10 cellular contexts compared by ENCODE assay signal in genomic region chr9:68802525-68803015, GRCh38.
A peak's percentile ranks its signal among the peaks of the same experiment; 100 is the strongest.
DNase-seq lines count a peak whose midpoint lies in the region; ATAC-seq and TF ChIP-seq lines count a peak whose summit lies in the region.
"Had no signal": no experiment of that assay in that cellular context is flagged by ENCODE, and none has a peak within 500 bp of the region (broad histone marks: within the 10 kb centered on the region; RNA-seq: fewer than 3 reads in every experiment).

No MANE protein-coding gene starts in this region.

- no peaks in the 10 kb centered on the region for H3K36me3 ChIP-seq in SK-N-SH (replicated peaks in 1 of 2; ENCODE audit: control insufficient read depth in 1 of 2, insufficient read depth in 2 of 2, low read length in 1 of 2)
- H3K36me3 ChIP-seq in tibial nerve = no peaks in the 10 kb centered on the region

- no peaks in the 10 kb centered on the region for H3K9me3 ChIP-seq in SK-N-SH
- no peaks in the 10 kb centered on the region for H3K9me3 ChIP-seq in tibial nerve

- no peak for TF ChIP-seq RAD21 in SK-N-SH (IDR thresholded peaks at IDR 0.05; ENCODE audit: low read length)

- ATAC-seq in GM18520 (IDR thresholded peaks at IDR 0.05; ENCODE audit: unreplicated experiment) (peak; percentile 94), GM21360 (IDR thresholded peaks at IDR 0.05; ENCODE audit: unreplicated experiment) (peak; percentile 96), HG03159 (IDR thresholded peaks at IDR 0.05; ENCODE audit: unreplicated experiment) (peak; percentile 96), left colon (peak; percentile 89)

- no peaks in the 10 kb centered on the region for H4K20me1 ChIP-seq in SK-N-SH (ENCODE audit: insufficient read depth)

- H3K4me3 ChIP-seq in SK-N-SH (ENCODE audit: low read depth in 2 of 2, low read length in 1 of 2) (no peak overlapping the region), tibial nerve (no peak overlapping the region)

- no peak overlapping the region for H2AFZ ChIP-seq in SK-N-SH (ENCODE audit: low read depth)

- intact Hi-C loops in left colon (cut with DNase I, micrococcal nuclease) = no loop called here

- H3K9ac ChIP-seq in SK-N-SH = no peak overlapping the region

- peaks cover 16% of the 10 kb centered on the region; the same call in 1 of the 2 replicates for H3K27me3 ChIP-seq in SK-N-SH (ENCODE audit: insufficient read depth)
- no peaks in the 10 kb centered on the region for H3K27me3 ChIP-seq in tibial nerve

- TF ChIP-seq POLR2A in tibial nerve (IDR thresholded peaks at IDR 0.05) = no peak

- TF ChIP-seq EP300 in SK-N-SH (IDR thresholded peaks at IDR 0.05; ENCODE audit: borderline replicate concordance in 1 of 2, low read depth in 1 of 2, low read length in 1 of 2) = no peak
- no peak for TF ChIP-seq EP300 in tibial nerve (IDR thresholded peaks at IDR 0.05)

- WGBS in SK-N-SH (ENCODE audit: low lambda C conversion rate) = 2% methylated on average over 6 of the region's 6 CpGs
- 68 to 71% methylated on average over 6 of the region's 6 CpGs for WGBS in tibial nerve, 2 donors

- H3K4me1 ChIP-seq in SK-N-SH (ENCODE audit: control insufficient read depth in 1 of 2, insufficient read depth in 2 of 2, low read depth in 1 of 2, low read length in 1 of 2) = no peaks in the 10 kb centered on the region
- H3K4me1 ChIP-seq in tibial nerve = no peaks in the 10 kb centered on the region

- no peak overlapping the region for H3K4me2 ChIP-seq in SK-N-SH

- DNase-seq in left colon = no peak
- DNase-seq in OCI-M1 (lab: John Stamatoyannopoulos, UW) = no peak
- DNase-seq in SK-N-SH = no peak
- DNase-seq in NK-92 treated with Interleukin-12 subunit alpha and Interleukin-12 subunit beta, amount 100 ng/mL, for 24 hours (lab: John Stamatoyannopoulos, UW) = no peak
- no peak for DNase-seq in tibial nerve (ENCODE audit: low spot score in 2 of 2)
- DNase-seq: NCI-H2029 treated with DMSO at 0.1 percent for 48 hours had no signal

- H3F3A ChIP-seq in SK-N-SH (replicated peaks; ENCODE audit: insufficient read depth) = no peaks in the 10 kb centered on the region

- POLR2A ChIA-PET in SK-N-SH (lab: Yijun Ruan, JAX) = no interaction called here

- CTCF ChIA-PET in SK-N-SH (lab: Yijun Ruan, JAX) = no interaction called here

- no peaks in the 10 kb centered on the region for H3K79me2 ChIP-seq in SK-N-SH (ENCODE audit: insufficient read depth)

- no peaks in the 10 kb centered on the region for H3K9me2 ChIP-seq in SK-N-SH

- TF ChIP-seq CTCF in SK-N-SH (IDR thresholded peaks at IDR 0.05) = no peak
- no peak for TF ChIP-seq CTCF in tibial nerve (IDR thresholded peaks at IDR 0.05)

- no peak overlapping the region for H3K27ac ChIP-seq in SK-N-SH (ENCODE audit: low read depth in 2 of 2, low read length in 1 of 2)
- peak overlapping the region in 1 of 4 donors; percentile 19 for H3K27ac ChIP-seq in tibial nerve
- H3K27ac ChIP-seq: VCaP had no signal

TF ChIP-seq in SK-N-SH, 30 proteins besides CTCF, POLR2A, EP300 and RAD21:
- TF ChIP-seq MAX (IDR thresholded peaks at IDR 0.05; ENCODE audit: low read depth) (no peak), FOSL2 (IDR thresholded peaks at IDR 0.05; ENCODE audit: borderline replicate concordance, low read depth) (no peak), NRF1 (IDR thresholded peaks at IDR 0.05; ENCODE audit: low read depth, low read length) (no peak), REST (IDR thresholded peaks at IDR 0.05; ENCODE audit: low read depth, low read length) (no peak), RCOR1 (IDR thresholded peaks at IDR 0.05; ENCODE audit: low read length) (no peak), SIN3A (IDR thresholded peaks at IDR 0.05; ENCODE audit: borderline replicate concordance, low read depth, low read length) (no peak), USF2 (IDR thresholded peaks at IDR 0.05; ENCODE audit: borderline replicate concordance, low read depth, low read length) (no peak), RXRA (IDR thresholded peaks at IDR 0.05; ENCODE audit: borderline replicate concordance, low read depth) (no peak), POLR2AphosphoS5 (IDR thresholded peaks at IDR 0.05; ENCODE audit: low read depth, low read length) (no peak), GATA2 (CRISPR knock-in tag; IDR thresholded peaks at IDR 0.05) (no peak), USF1 (IDR thresholded peaks at IDR 0.05; ENCODE audit: borderline replicate concordance, low read depth) (no peak), TEAD4 (IDR thresholded peaks at IDR 0.05; ENCODE audit: borderline replicate concordance, insufficient read depth) (no peak), JUND (IDR thresholded peaks at IDR 0.05) (no peak), MEF2A (IDR thresholded peaks at IDR 0.05; ENCODE audit: borderline replicate concordance, low read depth) (no peak), MXI1 (IDR thresholded peaks at IDR 0.05; ENCODE audit: low read depth, low read length) (no peak)
